In the genomic region with DNA sequence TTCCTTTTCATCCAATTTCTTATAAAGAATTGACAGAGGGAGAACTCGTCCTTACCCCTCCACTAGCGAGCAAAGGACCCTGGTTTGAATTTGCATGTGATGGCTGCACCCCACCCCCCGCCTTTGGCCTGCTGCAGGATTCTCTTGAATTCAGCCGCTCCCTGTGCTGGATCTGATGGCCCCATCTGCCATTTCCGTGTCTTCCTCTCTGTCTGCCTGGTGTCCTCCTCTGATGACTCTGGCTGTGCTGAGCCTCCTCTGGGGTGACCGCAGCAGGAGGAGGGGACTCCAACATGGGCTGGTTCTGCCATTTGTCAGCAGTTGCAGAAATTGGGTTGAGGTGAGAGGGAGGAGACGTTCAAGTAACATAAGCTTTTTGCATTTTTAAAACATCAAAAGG, we compare ENCODE assay signal across 26 cellular contexts.
DNase-seq lines count a peak whose midpoint lies in the region; ATAC-seq, FAIRE-seq and TF ChIP-seq lines count a peak whose summit lies in the region.
"Had no signal": no experiment of that assay in that cellular context is flagged by ENCODE, and none has a peak within 500 bp of the region (broad histone marks: within the 10 kb centered on the region; RNA-seq: fewer than 3 reads in every experiment).

No MANE protein-coding gene starts in this region.

- no CpG with 5 or more reads among the region's 7 CpGs for WGBS in H9 (ENCODE audit: extremely low coverage, insufficient read length, low lambda C conversion rate)
- whole genome bisulfite sequencing in spleen, 5 donors: 77 to 86% (median 80%) methylated on average over 7 of the region's 7 CpGs
- 73 to 82% (median 75%) methylated on average over 7 of the region's 7 CpGs for WGBS in small intestine, 3 donors
- WGBS in esophagus squamous epithelium, 2 donors: 77 to 86% methylated on average over 6 to 7 of the region's 7 CpGs

- no peak overlapping the region for H3K9ac ChIP-seq in H9 (ENCODE audit: extremely low read depth, insufficient read length, low read length)
- H3K9ac ChIP-seq in kidney (ENCODE audit: low read length in 2 of 2): no peak overlapping the region
- H3K9ac ChIP-seq: neural progenitor cell had no signal

- H3K23ac ChIP-seq in H9 (ENCODE audit: insufficient read length, low read depth, low read length): no peak overlapping the region

- no peak overlapping the region for H2BK120ac ChIP-seq in H9 (ENCODE audit: low read depth, low read length, poor library complexity, severe bottlenecking)

- H3K27me3 Mint-ChIP-seq in H9 (ENCODE audit: low read depth): peaks cover 3% of the 10 kb centered on the region
- H3K27me3 Mint-ChIP-seq: activated CD4-positive, alpha-beta T cell treated with anti-CD3 and anti-CD28 coated beads for 36 hours had no signal

- TF ChIP-seq CTCF in H9 (conservative IDR thresholded peaks at IDR 0.05) (no peak), kidney (IDR thresholded peaks at IDR 0.05; ENCODE audit: borderline replicate concordance, extremely low read depth, insufficient read depth) (no peak), spleen (IDR thresholded peaks at IDR 0.05 in 8 of 11, conservative IDR thresholded peaks at IDR 0.05 in 3 of 11) (no peak), esophagus squamous epithelium (IDR thresholded peaks at IDR 0.05) (no peak)

- peaks cover 6 to 10% of the 10 kb centered on the region in 2 experiments; a peak in 4 of 5 replicates for H3K9me3 Mint-ChIP-seq in H9

- no peak overlapping the region for H3K18ac ChIP-seq in H9 (ENCODE audit: insufficient read length, low read depth, low read length)

- H4K8ac ChIP-seq in H9 (replicated peaks; ENCODE audit: insufficient read length, low read depth, low read length): no peak overlapping the region

- no peak for ATAC-seq in GM19463 (IDR thresholded peaks at IDR 0.05; ENCODE audit: unreplicated experiment)
- ATAC-seq: activated CD4-positive, alpha-beta T cell treated with anti-CD3 and anti-CD28 coated beads for 36 hours; Right ventricle myocardium inferior; SK-N-SH treated with all-trans-retinoic acid at 6 μM for 48 hours had no signal

- DNase-seq in ELF-1 (ENCODE audit: low read depth, low spot score) (peak; percentile 0), H9 (peak; percentile 27), kidney (peak; percentile 22), spleen (peak; percentile 55), small intestine (no peak), esophagus squamous epithelium (lab: John Stamatoyannopoulos, UW) (no peak)
- DNase-seq: activated CD4-positive, alpha-beta T cell treated with anti-CD3 and anti-CD28 coated beads for 36 hours; activated naive CD4-positive, alpha-beta T cell treated with anti-CD3 and anti-CD28 coated beads, Interleukin-2, amount 50 U/mL, for 16 hours; amniotic stem cell; brain microvascular endothelial cell; CD4-positive, CD25-positive, alpha-beta regulatory T cell; IMR-90; NCI-H1092; NCI-H1694 treated with DMSO at 0.1 percent for 48 hours; PC-9; upper lobe of right lung had no signal

- H3K4me1 ChIP-seq in H9 (ENCODE audit: insufficient read depth, low read length): no peaks in the 10 kb centered on the region
- no peaks in the 10 kb centered on the region for H3K4me1 ChIP-seq in kidney (ENCODE audit: control insufficient read depth in 1 of 2, insufficient read depth in 1 of 2, low read depth in 1 of 2, low read length in 2 of 2)
- no peaks in the 10 kb centered on the region for H3K4me1 ChIP-seq in spleen
- H3K4me1 ChIP-seq in small intestine (ENCODE audit: control insufficient read depth in 2 of 2, insufficient read depth in 1 of 2, low read depth in 1 of 2, low read length in 1 of 2): no peaks in the 10 kb centered on the region
- no peaks in the 10 kb centered on the region for H3K4me1 ChIP-seq in esophagus squamous epithelium
- H3K4me1 ChIP-seq: prostate gland, upper lobe of right lung had no signal

- peaks cover 11 to 16% of the 10 kb centered on the region in 2 experiments for H3K4me1 Mint-ChIP-seq in H9
- H3K4me1 Mint-ChIP-seq: activated CD4-positive, alpha-beta T cell treated with anti-CD3 and anti-CD28 coated beads for 36 hours; CD4-positive, CD25-positive, alpha-beta regulatory T cell had no signal

- H3K9me3 ChIP-seq in H9 (ENCODE audit: control insufficient read depth, low read depth, low read length): no peaks in the 10 kb centered on the region
- H3K9me3 ChIP-seq in kidney (ENCODE audit: control insufficient read depth in 1 of 2, low read length in 2 of 2): no peaks in the 10 kb centered on the region
- H3K9me3 ChIP-seq in spleen: peaks cover 0 to 17% (median 7%) of the 10 kb centered on the region in 8 donors
- no peaks in the 10 kb centered on the region for H3K9me3 ChIP-seq in small intestine (ENCODE audit: control insufficient read depth, low read depth)
- no peaks in the 10 kb centered on the region for H3K9me3 ChIP-seq in esophagus squamous epithelium
- H3K9me3 ChIP-seq: prostate gland, upper lobe of right lung had no signal

- intact Hi-C loops in kidney (cut with DNase I) (no loop called here), spleen (cut with DNase I; ENCODE audit: low total_unique reads) (no loop called here), esophagus squamous epithelium (cut with DNase I) (no loop called here)

- H3K79me2 ChIP-seq in H9 (ENCODE audit: insufficient read depth, low read length): no peaks in the 10 kb centered on the region

- H3K4ac ChIP-seq in H9 (ENCODE audit: low read depth, low read length): no peak overlapping the region

- no peak overlapping the region for H3T11ph ChIP-seq in H9 (ENCODE audit: low read length)

- H3K27me3 ChIP-seq in H9 (ENCODE audit: insufficient read depth, low read length): no peaks in the 10 kb centered on the region
- H3K27me3 ChIP-seq in spleen (replicated peaks in 1 of 7): peaks cover 0 to 17% (median 5%) of the 10 kb centered on the region in 7 donors
- H3K27me3 ChIP-seq in small intestine (ENCODE audit: control insufficient read depth in 2 of 2, insufficient read depth in 2 of 2, low read length in 2 of 2): no peaks in the 10 kb centered on the region
- H3K27me3 ChIP-seq in esophagus squamous epithelium: peaks cover 0 to 5% (median 0%) of the 10 kb centered on the region in 4 donors
- H3K27me3 ChIP-seq: brain microvascular endothelial cell, neural progenitor cell, upper lobe of right lung had no signal

- H3K79me1 ChIP-seq in H9 (ENCODE audit: insufficient read depth, low read depth, low read length, poor library complexity, severe bottlenecking): no peaks in the 10 kb centered on the region

- no peak overlapping the region for H2AK5ac ChIP-seq in H9 (ENCODE audit: insufficient read length, low read length)

- peak overlapping the region in 1 of 3 experiments; percentile 74; a peak in 1 of 7 replicates for H3K27ac Mint-ChIP-seq in H9
- H3K27ac Mint-ChIP-seq: activated CD4-positive, alpha-beta T cell treated with anti-CD3 and anti-CD28 coated beads for 36 hours; activated T-helper 1 cell treated with anti-CD3 and anti-CD28 coated beads, Interleukin-12 subunit alpha, Interleukin-12 subunit beta, Interleukin-2, Interleukin-4 antibody, amounts not matched to agents 30 ng/mL and 10 ng/mL and 1 ng/mL, durations not matched to agents 14 hours and 24 hours and 36 hours; CD4-positive, CD25-positive, alpha-beta regulatory T cell; neural progenitor cell; T-helper 2 cell treated with Interferon-gamma antibody and Interleukin-4, amounts not matched to agents 5 μg/mL and 100 μg/mL, for 36 hours had no signal

- no peaks in the 10 kb centered on the region for H3K23me2 ChIP-seq in H9 (ENCODE audit: insufficient read length, low read depth, low read length, poor library complexity, severe bottlenecking)

- H3K27ac ChIP-seq in H9 (ENCODE audit: insufficient read length, low read depth, low read length) (no peak overlapping the region), kidney (ENCODE audit: low read depth in 2 of 2, low read length in 2 of 2) (no peak overlapping the region), spleen (no peak overlapping the region), small intestine (ENCODE audit: low read depth in 1 of 2, low read length in 1 of 2) (no peak overlapping the region), esophagus squamous epithelium (no peak overlapping the region)
- H3K27ac ChIP-seq: brain microvascular endothelial cell, epithelial cell of prostate, neural progenitor cell, PC-9, prostate gland, upper lobe of right lung had no signal

- H2BK20ac ChIP-seq in H9 (ENCODE audit: low read depth, low read length, poor library complexity, severe bottlenecking): no peak overlapping the region

- H3K56ac ChIP-seq in H9 (ENCODE audit: insufficient read length, low read depth, low read length): no peak overlapping the region

- H3K4me3 Mint-ChIP-seq in H9: no peak overlapping the region
- H3K4me3 Mint-ChIP-seq: activated CD4-positive, alpha-beta T cell treated with anti-CD3 and anti-CD28 coated beads for 36 hours; activated T-helper 1 cell treated with anti-CD3 and anti-CD28 coated beads, Interleukin-12 subunit alpha, Interleukin-12 subunit beta, Interleukin-2, Interleukin-4 antibody, amounts not matched to agents 30 ng/mL and 10 ng/mL and 1 ng/mL, durations not matched to agents 14 hours and 24 hours and 36 hours; CD4-positive, CD25-positive, alpha-beta regulatory T cell; neural progenitor cell; T-helper 2 cell treated with Interferon-gamma antibody and Interleukin-4, amounts not matched to agents 5 μg/mL and 100 μg/mL, for 36 hours had no signal

- H3K4me3 ChIP-seq in kidney (ENCODE audit: low read length in 2 of 2): no peak overlapping the region
- H3K4me3 ChIP-seq in spleen: no peak overlapping the region
- no peak overlapping the region for H3K4me3 ChIP-seq in small intestine (ENCODE audit: low read depth in 1 of 2, low read length in 2 of 2)
- H3K4me3 ChIP-seq in esophagus squamous epithelium: no peak overlapping the region
- H3K4me3 ChIP-seq: neural progenitor cell, PC-9, prostate gland, upper lobe of right lung had no signal

- no peak overlapping the region for H2AFZ ChIP-seq in H9 (ENCODE audit: low read length)
- H2AFZ ChIP-seq: neural progenitor cell, PC-9 had no signal

- H4K91ac ChIP-seq in H9 (ENCODE audit: insufficient read length, low read depth, low read length): no peak overlapping the region

- H4K5ac ChIP-seq in H9 (ENCODE audit: insufficient read length, low read depth, low read length): no peak overlapping the region

- H3K36me3 ChIP-seq in kidney (ENCODE audit: control insufficient read depth in 1 of 2, insufficient read depth in 2 of 2, low read length in 2 of 2) (no peaks in the 10 kb centered on the region), spleen (no peaks in the 10 kb centered on the region), small intestine (ENCODE audit: control insufficient read depth in 2 of 2, insufficient read depth in 2 of 2, low read length in 2 of 2) (no peaks in the 10 kb centered on the region), esophagus squamous epithelium (no peaks in the 10 kb centered on the region)
- H3K36me3 ChIP-seq: brain microvascular endothelial cell, neural progenitor cell, prostate gland, upper lobe of right lung had no signal

- no peak overlapping the region for H2BK5ac ChIP-seq in H9 (ENCODE audit: insufficient read length, low read length)

- H3K36me3 Mint-ChIP-seq in H9 (ENCODE audit: insufficient read depth in 1 of 3, low read depth in 3 of 3): peaks cover 3 to 7% (median 5%) of the 10 kb centered on the region in 3 experiments; a peak in 6 of 7 replicates
- H3K36me3 Mint-ChIP-seq: CD4-positive, CD25-positive, alpha-beta regulatory T cell; neural progenitor cell had no signal

- no peak overlapping the region for H2BK12ac ChIP-seq in H9 (ENCODE audit: insufficient read length, low read depth, low read length)

- no peak overlapping the region for H2BK15ac ChIP-seq in H9 (ENCODE audit: low read depth, low read length)

- H3K4me2 ChIP-seq in H9 (ENCODE audit: insufficient read depth, insufficient read length, low read length): no peak overlapping the region
- H3K4me2 ChIP-seq: neural progenitor cell, PC-9 had no signal

- FAIRE-seq in kidney (lab: Jason Lieb, UNC) (no peak), small intestine (lab: Jason Lieb, UNC) (no peak)
- FAIRE-seq: D721Med, GM12891 had no signal

- TF ChIP-seq POLR2A in spleen (IDR thresholded peaks at IDR 0.05) (no peak), esophagus squamous epithelium (IDR thresholded peaks at IDR 0.05) (no peak)

- H3K14ac ChIP-seq in H9 (ENCODE audit: insufficient read depth, low read length): no peak overlapping the region

- no peaks in the 10 kb centered on the region for H4K20me1 ChIP-seq in H9 (ENCODE audit: control insufficient read depth, insufficient read depth, insufficient read length)

Comparison
In these comparisons a context has a peak if more than half of its experiments do, and no peak if none do; other contexts are left out.
1. DNase-seq: peak in ELF-1 (single experiment), H9 (single experiment), kidney (single experiment) and spleen (single experiment); none in small intestine (single experiment) and esophagus squamous epithelium (single experiment).